In genomic region chr3:59326246-59327024, GRCh38 we compare ENCODE assay signal across 12 cellular contexts.
DNase-seq lines count a peak whose midpoint lies in the region; ATAC-seq, FAIRE-seq and TF ChIP-seq lines count a peak whose summit lies in the region.
"Had no signal": no experiment of that assay in that cellular context is flagged by ENCODE, and none has a peak within 500 bp of the region (broad histone marks: within the 10 kb centered on the region; RNA-seq: fewer than 3 reads in every experiment).

No MANE protein-coding gene starts in this region.

- no peak overlapping the region for H3K9ac ChIP-seq in GM12878 (ENCODE audit: control insufficient read depth, insufficient read depth, low read length)

- H3K9me3 ChIP-seq in GM12878 (replicated peaks; ENCODE audit: control insufficient read depth, insufficient read depth, low read length): no peaks in the 10 kb centered on the region
- no peaks in the 10 kb centered on the region for H3K9me3 ChIP-seq in small intestine (ENCODE audit: control insufficient read depth, low read depth)

- H2AFZ ChIP-seq in GM12878 (ENCODE audit: control insufficient read depth, low read depth, low read length): no peak overlapping the region

- H3K79me2 ChIP-seq in GM12878 (ENCODE audit: control insufficient read depth, insufficient read depth, low read length): no peaks in the 10 kb centered on the region

- in situ Hi-C loops in Caki2 (cut with HindIII; ENCODE audit: low pct_unique_long_range_greater_than_20kb, low sequenced_read_pairs): no loop called here
- in situ Hi-C loops in GM12878 (cut with MboI): no loop called here

- CTCF ChIA-PET in GM12878 (lab: Yijun Ruan, JAX): interaction anchor here (1.4 kb wide), 2 partner anchors 9 to 10 kb away, joined by 4 read pairs; no protein-coding TSS in a partner anchor

- POLR2A ChIA-PET in GM12878 (lab: Charles Lee): no interaction called here

- no peak for TF ChIP-seq POLR2A in GM12878 (IDR thresholded peaks at IDR 0.05; ENCODE audit: low read depth, low read length)

- DNase-seq in Caki2 (ENCODE audit: low read depth): peak; percentile 37
- DNase-seq in HT-29 (ENCODE audit: low spot score): peak; percentile 23
- no peak for DNase-seq in GM12878 (ENCODE audit: low read depth, low spot score)
- DNase-seq in kidney tubule cell (ENCODE audit: low spot score): peak; percentile 29
- DNase-seq in NOMO-1 treated with dmso at 0.1 percent for 144 hours (lab: John Stamatoyannopoulos, UW; ENCODE audit: unreplicated experiment): no peak
- DNase-seq in small intestine: no peak
- DNase-seq in epidermal melanocyte (ENCODE audit: insufficient read length, low spot score): no peak
- DNase-seq in NCI-H510A (lab: John Stamatoyannopoulos, UW): no peak
- DNase-seq: COR-L47, KBM-7 had no signal

- H4K20me1 ChIP-seq in GM12878 (ENCODE audit: control insufficient read depth, insufficient read depth): no peaks in the 10 kb centered on the region

- intact Hi-C loops in GM12878 (cut with micrococcal nuclease; ENCODE audit: unreplicated experiment): no loop called here

- H3K4me3 ChIP-seq in GM12878 (no peak overlapping the region), small intestine (ENCODE audit: low read depth in 1 of 2, low read length in 2 of 2) (no peak overlapping the region)

- BruUV-seq in GM12878 (replicated peaks; lab: Mats Ljungman, UMichigan): no TSS peak

- 82% methylated on average over 6 of the region's 6 CpGs for WGBS in GM12878 (ENCODE audit: insufficient coverage, insufficient replicate concordance, low lambda C conversion rate, missing lambda C conversion rate)
- WGBS in small intestine, 3 donors: 78 to 84% (median 80%) methylated on average over 6 of the region's 6 CpGs

- TF ChIP-seq RAD21 in GM12878 (IDR thresholded peaks at IDR 0.05; ENCODE audit: insufficient read depth, low read depth, low read length): peak; percentile 17; the same call in 1 of the 2 replicates

- peak in 2 of 3 experiments; percentile 22 to 26; a peak in 2 of 6 replicates for TF ChIP-seq CTCF in GM12878 (IDR thresholded peaks at IDR 0.05 in 2 of 3, conservative IDR thresholded peaks at IDR 0.05 in 1 of 3; ENCODE audit: control insufficient read depth in 2 of 3, extremely low read depth in 1 of 3, insufficient read depth in 1 of 3, low read depth in 3 of 3, low read length in 3 of 3)

- H3K4me1 ChIP-seq in GM12878 (ENCODE audit: control insufficient read depth, insufficient read depth, low read length): no peaks in the 10 kb centered on the region
- no peaks in the 10 kb centered on the region for H3K4me1 ChIP-seq in small intestine (ENCODE audit: control insufficient read depth in 2 of 2, insufficient read depth in 1 of 2, low read depth in 1 of 2, low read length in 1 of 2)

- RAD21 ChIA-PET in GM12878 (lab: Charles Lee; ENCODE audit: unreplicated experiment): interaction anchor here (0.6 kb wide), 1 partner anchor 113 kb away, joined by 3 read pairs; no protein-coding TSS in a partner anchor

- SMC1A ChIA-PET in GM12878 (lab: Charles Lee; ENCODE audit: uncharacterized antibody, unreplicated experiment): interaction anchor here (1.0 to 1.2 kb wide), 2 partner anchors 9 to 210 kb away, joined by 3 read pairs; no protein-coding TSS in a partner anchor

- H3K4me2 ChIP-seq in GM12878 (ENCODE audit: control insufficient read depth, insufficient read depth): no peak overlapping the region

- H3K27me3 ChIP-seq in GM12878 (replicated peaks in 1 of 2; ENCODE audit: control insufficient read depth in 2 of 2, insufficient read depth in 2 of 2, low read length in 1 of 2) (no peaks in the 10 kb centered on the region), small intestine (ENCODE audit: control insufficient read depth in 2 of 2, insufficient read depth in 2 of 2, low read length in 2 of 2) (no peaks in the 10 kb centered on the region)

- no peaks in the 10 kb centered on the region for H3K36me3 ChIP-seq in GM12878 (ENCODE audit: control insufficient read depth in 2 of 2, insufficient read depth in 2 of 2, low read length in 1 of 2)
- H3K36me3 ChIP-seq in small intestine (ENCODE audit: control insufficient read depth in 2 of 2, insufficient read depth in 2 of 2, low read length in 2 of 2): no peaks in the 10 kb centered on the region

- no peak overlapping the region for H3K27ac ChIP-seq in GM12878 (ENCODE audit: control insufficient read depth, insufficient read depth)
- H3K27ac ChIP-seq in small intestine (ENCODE audit: low read depth in 1 of 2, low read length in 1 of 2): no peak overlapping the region

- no peak for TF ChIP-seq EP300 in GM12878 (IDR thresholded peaks at IDR 0.05; ENCODE audit: borderline replicate concordance in 1 of 2, control insufficient read depth in 1 of 2, low read depth in 2 of 2, low read length in 2 of 2)

- no peak for ATAC-seq in GM12878
- ATAC-seq: activated naive CD4-positive, alpha-beta T cell treated with anti-CD3 and anti-CD28 coated beads, Interleukin-2, amount 50 U/mL, for 72 hours; sciatic nerve had no signal

- FAIRE-seq in GM12878 (lab: Jason Lieb, UNC) (no peak), small intestine (lab: Jason Lieb, UNC) (no peak)

TF ChIP-seq in GM12878, 131 proteins besides CTCF, POLR2A, EP300 and RAD21:
- TF ChIP-seq FOS (IDR thresholded peaks at IDR 0.05; ENCODE audit: borderline replicate concordance, extremely low read depth, insufficient read length) (no peak), ZZZ3 (IDR thresholded peaks at IDR 0.05; ENCODE audit: control insufficient read depth, insufficient read length, low read depth) (no peak), ZNF207 (IDR thresholded peaks at IDR 0.05; ENCODE audit: borderline replicate concordance) (no peak), RAD51 (IDR thresholded peaks at IDR 0.05) (no peak), NFYA (IDR thresholded peaks at IDR 0.05; ENCODE audit: borderline replicate concordance, low read depth, low read length) (no peak), SIN3A (IDR thresholded peaks at IDR 0.05; ENCODE audit: low read depth, low read length) (no peak), ZNF622 (IDR thresholded peaks at IDR 0.05) (no peak), RELB (IDR thresholded peaks at IDR 0.05; ENCODE audit: low read depth) (no peak), RBBP5 (conservative IDR thresholded peaks at IDR 0.05) (no peak), CHD2 (IDR thresholded peaks at IDR 0.05; ENCODE audit: borderline replicate concordance, low read depth, low read length) (no peak), E2F4 (IDR thresholded peaks at IDR 0.05; ENCODE audit: low read depth, low read length) (no peak), NRF1 (conservative IDR thresholded peaks at IDR 0.05; ENCODE audit: low read depth, low read length) (no peak), ESRRA (IDR thresholded peaks at IDR 0.05; ENCODE audit: low read length) (no peak), PKNOX1 (IDR thresholded peaks at IDR 0.05) (no peak), MYB (IDR thresholded peaks at IDR 0.05; ENCODE audit: borderline replicate concordance, low read depth, low read length) (no peak), ZNF274 (IDR thresholded peaks at IDR 0.05; ENCODE audit: insufficient read depth, insufficient read length) (no peak), SRF (IDR thresholded peaks at IDR 0.05; ENCODE audit: low read depth in 2 of 2, low read length in 2 of 2) (no peak), HSF1 (IDR thresholded peaks at IDR 0.05; ENCODE audit: low read depth, low read length) (no peak)

Comparison
In these comparisons a context has a peak if more than half of its experiments do, and no peak if none do; other contexts are left out.
1. DNase-seq: peak in Caki2 (single experiment), HT-29 (single experiment) and kidney tubule cell (single experiment); none in GM12878 (single experiment), NOMO-1 treated with dmso at 0.1 percent for 144 hours (single experiment), small intestine (single experiment), epidermal melanocyte (single experiment) and NCI-H510A (single experiment).